Comparison of ENCODE assay signal across 2 cellular contexts in the genomic region with DNA sequence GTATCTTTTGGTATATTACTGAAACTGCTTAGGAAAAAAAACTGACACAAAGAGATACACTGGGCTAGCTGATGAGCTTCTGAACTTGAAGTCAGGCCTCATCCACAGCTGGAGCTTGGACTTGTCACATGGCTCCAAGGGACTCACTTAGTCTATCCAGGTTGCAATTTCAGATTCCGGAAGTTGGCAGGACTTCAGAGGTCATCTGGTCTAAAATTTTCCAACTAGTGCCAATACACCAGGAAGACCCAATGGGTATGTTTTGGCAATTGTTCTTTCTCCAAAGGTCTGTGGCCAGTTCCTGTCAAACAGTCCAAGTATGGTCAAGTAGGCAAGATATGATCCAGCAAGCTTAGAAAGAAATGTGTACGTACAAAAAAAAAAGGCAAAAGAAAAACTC.
A peak's percentile ranks its signal among the peaks of the same experiment; 100 is the strongest.
TF ChIP-seq lines count a peak whose summit lies in the region.

No MANE protein-coding gene starts in this region.

TF ChIP-seq in liver, 16 proteins besides CTCF, POLR2A, EP300 and RAD21:
- TF ChIP-seq EGR1 (IDR thresholded peaks at IDR 0.05; ENCODE audit: low read depth in 2 of 2): no peak
- no peak for TF ChIP-seq HNF4G (IDR thresholded peaks at IDR 0.05)
- no peak for TF ChIP-seq RXRA (IDR thresholded peaks at IDR 0.05)
- TF ChIP-seq GABPA (IDR thresholded peaks at IDR 0.05 in 1 of 2, conservative IDR thresholded peaks at IDR 0.05 in 1 of 2): peak in 1 of 2 donors; percentile 17
- no peak for TF ChIP-seq TAF1 (conservative IDR thresholded peaks at IDR 0.05)
- TF ChIP-seq, protein P1, sequence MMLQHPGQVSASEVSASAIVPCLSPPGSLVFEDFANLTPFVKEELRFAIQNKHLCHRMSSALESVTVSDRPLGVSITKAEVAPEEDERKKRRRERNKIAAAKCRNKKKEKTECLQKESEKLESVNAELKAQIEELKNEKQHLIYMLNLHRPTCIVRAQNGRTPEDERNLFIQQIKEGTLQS (IDR thresholded peaks at IDR 0.05): no peak
- no peak for TF ChIP-seq FOXA1 (IDR thresholded peaks at IDR 0.05)
- TF ChIP-seq, protein P2, sequence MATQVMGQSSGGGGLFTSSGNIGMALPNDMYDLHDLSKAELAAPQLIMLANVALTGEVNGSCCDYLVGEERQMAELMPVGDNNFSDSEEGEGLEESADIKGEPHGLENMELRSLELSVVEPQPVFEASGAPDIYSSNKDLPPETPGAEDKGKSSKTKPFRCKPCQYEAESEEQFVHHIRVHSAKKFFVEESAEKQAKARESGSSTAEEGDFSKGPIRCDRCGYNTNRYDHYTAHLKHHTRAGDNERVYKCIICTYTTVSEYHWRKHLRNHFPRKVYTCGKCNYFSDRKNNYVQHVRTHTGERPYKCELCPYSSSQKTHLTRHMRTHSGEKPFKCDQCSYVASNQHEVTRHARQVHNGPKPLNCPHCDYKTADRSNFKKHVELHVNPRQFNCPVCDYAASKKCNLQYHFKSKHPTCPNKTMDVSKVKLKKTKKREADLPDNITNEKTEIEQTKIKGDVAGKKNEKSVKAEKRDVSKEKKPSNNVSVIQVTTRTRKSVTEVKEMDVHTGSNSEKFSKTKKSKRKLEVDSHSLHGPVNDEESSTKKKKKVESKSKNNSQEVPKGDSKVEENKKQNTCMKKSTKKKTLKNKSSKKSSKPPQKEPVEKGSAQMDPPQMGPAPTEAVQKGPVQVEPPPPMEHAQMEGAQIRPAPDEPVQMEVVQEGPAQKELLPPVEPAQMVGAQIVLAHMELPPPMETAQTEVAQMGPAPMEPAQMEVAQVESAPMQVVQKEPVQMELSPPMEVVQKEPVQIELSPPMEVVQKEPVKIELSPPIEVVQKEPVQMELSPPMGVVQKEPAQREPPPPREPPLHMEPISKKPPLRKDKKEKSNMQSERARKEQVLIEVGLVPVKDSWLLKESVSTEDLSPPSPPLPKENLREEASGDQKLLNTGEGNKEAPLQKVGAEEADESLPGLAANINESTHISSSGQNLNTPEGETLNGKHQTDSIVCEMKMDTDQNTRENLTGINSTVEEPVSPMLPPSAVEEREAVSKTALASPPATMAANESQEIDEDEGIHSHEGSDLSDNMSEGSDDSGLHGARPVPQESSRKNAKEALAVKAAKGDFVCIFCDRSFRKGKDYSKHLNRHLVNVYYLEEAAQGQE (IDR thresholded peaks at IDR 0.05): no peak
- no peak for TF ChIP-seq JUND (IDR thresholded peaks at IDR 0.05)
- no peak for TF ChIP-seq NR2F2 (IDR thresholded peaks at IDR 0.05)
- TF ChIP-seq SP1 (IDR thresholded peaks at IDR 0.05): peak; percentile 35
- peak in 1 of 2 donors; percentile 70 for TF ChIP-seq HNF4A (conservative IDR thresholded peaks at IDR 0.05)
- no peak for TF ChIP-seq FOXA2 (IDR thresholded peaks at IDR 0.05)

TF ChIP-seq in HepG2, 621 proteins besides CTCF, POLR2A, EP300 and RAD21:
- TF ChIP-seq IRF2 (CRISPR knock-in tag; IDR thresholded peaks at IDR 0.05) (no peak), ZNF44 (CRISPR knock-in tag; IDR thresholded peaks at IDR 0.05) (no peak), FOSL2 (CRISPR knock-in tag; IDR thresholded peaks at IDR 0.05) (no peak), HOXA7 (CRISPR knock-in tag; IDR thresholded peaks at IDR 0.05) (no peak), CC2D1A (CRISPR knock-in tag; IDR thresholded peaks at IDR 0.05) (no peak), SIN3B (IDR thresholded peaks at IDR 0.05; ENCODE audit: low read length) (no peak)
- TF ChIP-seq, protein P3, sequence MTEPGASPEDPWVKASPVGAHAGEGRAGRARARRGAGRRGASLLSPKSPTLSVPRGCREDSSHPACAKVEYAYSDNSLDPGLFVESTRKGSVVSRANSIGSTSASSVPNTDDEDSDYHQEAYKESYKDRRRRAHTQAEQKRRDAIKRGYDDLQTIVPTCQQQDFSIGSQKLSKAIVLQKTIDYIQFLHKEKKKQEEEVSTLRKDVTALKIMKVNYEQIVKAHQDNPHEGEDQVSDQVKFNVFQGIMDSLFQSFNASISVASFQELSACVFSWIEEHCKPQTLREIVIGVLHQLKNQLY (CRISPR knock-in tag; IDR thresholded peaks at IDR 0.05): no peak
- TF ChIP-seq, protein P4, sequence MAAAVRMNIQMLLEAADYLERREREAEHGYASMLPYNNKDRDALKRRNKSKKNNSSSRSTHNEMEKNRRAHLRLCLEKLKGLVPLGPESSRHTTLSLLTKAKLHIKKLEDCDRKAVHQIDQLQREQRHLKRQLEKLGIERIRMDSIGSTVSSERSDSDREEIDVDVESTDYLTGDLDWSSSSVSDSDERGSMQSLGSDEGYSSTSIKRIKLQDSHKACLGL (CRISPR knock-in tag; IDR thresholded peaks at IDR 0.05): no peak
